Comparison of ENCODE assay signal across 1 cellular context in genomic region chr10:7525314-7526016, GRCh38.
TF ChIP-seq lines count a peak whose summit lies in the region.

No MANE protein-coding gene starts in this region.

TF ChIP-seq in HEK293, 187 proteins besides CTCF, POLR2A, EP300 and RAD21 (continued from another document and continues in another):
- TF ChIP-seq ZSCAN5A (tag by site-specific recombination; IDR thresholded peaks at IDR 0.05) (no peak), ZNF202 (tag by site-specific recombination; IDR thresholded peaks at IDR 0.05; ENCODE audit: borderline replicate concordance) (no peak), SETDB1 (IDR thresholded peaks at IDR 0.05; ENCODE audit: insufficient read length, low read length) (no peak), ZNF404 (tag by site-specific recombination; IDR thresholded peaks at IDR 0.05) (no peak), ZNF624 (tag by site-specific recombination; IDR thresholded peaks at IDR 0.05) (no peak), FEZF1 (tag by site-specific recombination; IDR thresholded peaks at IDR 0.05) (peak; percentile 7; the same call in 1 of the 2 replicates), TRIM28 (IDR thresholded peaks at IDR 0.05; ENCODE audit: borderline replicate concordance, low read length) (0 out of 2 replicates have a peak, but pooled peaks have one; percentile 26), ZNF37A (tag by site-specific recombination; IDR thresholded peaks at IDR 0.05) (no peak), ZNF654 (tag by site-specific recombination; IDR thresholded peaks at IDR 0.05; ENCODE audit: low read depth) (peak; percentile 100), ZNF792 (tag by site-specific recombination; IDR thresholded peaks at IDR 0.05) (no peak), HOXC10 (CRISPR knock-in tag; IDR thresholded peaks at IDR 0.05) (no peak), KLF17 (tag by site-specific recombination; IDR thresholded peaks at IDR 0.05) (no peak), SCRT2 (tag by site-specific recombination; IDR thresholded peaks at IDR 0.05) (no peak), TSHZ1 (tag by site-specific recombination; IDR thresholded peaks at IDR 0.05; ENCODE audit: borderline replicate concordance) (peak; percentile 97), ZNF211 (tag by site-specific recombination; IDR thresholded peaks at IDR 0.05; ENCODE audit: low read depth) (no peak), SP7 (tag by site-specific recombination; IDR thresholded peaks at IDR 0.05) (peak; percentile 24; the same call in 1 of the 2 replicates), ZNF391 (tag by site-specific recombination; IDR thresholded peaks at IDR 0.05; ENCODE audit: borderline replicate concordance, low read depth) (no peak), ZNF311 (tag by site-specific recombination; IDR thresholded peaks at IDR 0.05; ENCODE audit: borderline replicate concordance) (no peak), KLF9 (tag by site-specific recombination; IDR thresholded peaks at IDR 0.05; ENCODE audit: low read depth) (no peak), ZNF558 (tag by site-specific recombination; IDR thresholded peaks at IDR 0.05) (peak; percentile 32; the same call in 1 of the 2 replicates), KLF16 (tag by site-specific recombination; IDR thresholded peaks at IDR 0.05) (0 out of 2 replicates have a peak, but pooled peaks have one; percentile 31), PBX3 (CRISPR knock-in tag; IDR thresholded peaks at IDR 0.05) (no peak), ZNF76 (tag by site-specific recombination; IDR thresholded peaks at IDR 0.05; ENCODE audit: borderline replicate concordance, low read depth) (no peak), YY1 (tag by site-specific recombination; IDR thresholded peaks at IDR 0.05) (no peak), ZNF529 (tag by site-specific recombination; IDR thresholded peaks at IDR 0.05; ENCODE audit: insufficient replicate concordance) (no peak), PRDM4 (tag by site-specific recombination; IDR thresholded peaks at IDR 0.05) (no peak), HIC1 (tag by site-specific recombination; IDR thresholded peaks at IDR 0.05) (no peak), ZNF274 (IDR thresholded peaks at IDR 0.05; ENCODE audit: low read length) (no peak), ZNF274 (tag by site-specific recombination; IDR thresholded peaks at IDR 0.05; ENCODE audit: borderline replicate concordance) (no peak), ZNF26 (tag by site-specific recombination; IDR thresholded peaks at IDR 0.05) (no peak), ZNF518A (tag by site-specific recombination; conservative IDR thresholded peaks at IDR 0.05; ENCODE audit: low read depth) (no peak), ZNF394 (tag by site-specific recombination; IDR thresholded peaks at IDR 0.05; ENCODE audit: borderline replicate concordance) (peak; percentile 31; the same call in 1 of the 2 replicates), ZNF138 (tag by site-specific recombination; IDR thresholded peaks at IDR 0.05; ENCODE audit: borderline replicate concordance) (no peak), ZNF843 (tag by site-specific recombination; IDR thresholded peaks at IDR 0.05) (0 out of 2 replicates have a peak, but pooled peaks have one; percentile 17), ZNF837 (tag by site-specific recombination; IDR thresholded peaks at IDR 0.05) (no peak), ZBTB10 (tag by site-specific recombination; IDR thresholded peaks at IDR 0.05) (no peak), ZNF10 (tag by site-specific recombination; IDR thresholded peaks at IDR 0.05) (0 out of 2 replicates have a peak, but pooled peaks have one; percentile 19), ZNF19 (tag by site-specific recombination; IDR thresholded peaks at IDR 0.05; ENCODE audit: low read depth) (no peak)
